In the genomic region with DNA sequence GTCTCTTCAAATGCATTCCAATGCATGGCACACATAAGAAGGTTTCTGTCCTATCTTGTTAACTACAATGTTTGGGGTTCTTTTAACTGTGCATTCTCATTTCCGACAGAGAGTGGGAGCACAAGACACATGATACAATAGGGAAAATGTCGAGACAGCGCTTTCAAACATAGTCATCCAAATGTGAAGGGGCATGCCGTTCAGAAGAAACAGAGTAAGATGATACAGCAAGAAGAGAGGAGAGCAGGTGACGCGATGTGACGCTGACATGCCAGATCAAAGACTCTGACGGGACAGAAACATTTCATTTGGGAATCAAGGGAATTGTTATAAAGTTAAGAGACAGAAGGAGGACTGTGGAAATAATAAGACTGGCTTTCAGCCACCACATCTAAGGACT, we compare ENCODE assay signal across 18 cellular contexts.
"Had no signal": no experiment of that assay in that cellular context is flagged by ENCODE, and none has a peak within 500 bp of the region (broad histone marks: within the 10 kb centered on the region; RNA-seq: fewer than 3 reads in every experiment).

No MANE protein-coding gene starts in this region.

- H3K4me1 ChIP-seq: right atrium auricular region had no signal

- H3K4me1 Mint-ChIP-seq: immature natural killer cell; naive thymus-derived CD4-positive, alpha-beta T cell had no signal

- ATAC-seq: esophagus mucosa; left cardiac atrium; left ventricle myocardium superior; naive thymus-derived CD4-positive, alpha-beta T cell had no signal

- H3K36me3 ChIP-seq: neutrophil, right atrium auricular region had no signal

- H3K27ac Mint-ChIP-seq: immature natural killer cell; naive thymus-derived CD4-positive, alpha-beta T cell; nephron progenitor cell had no signal

- H3K36me3 Mint-ChIP-seq: immature natural killer cell; naive thymus-derived CD4-positive, alpha-beta T cell had no signal

- H3K27ac ChIP-seq: dorsolateral prefrontal cortex, neutrophil, right atrium auricular region had no signal

- H3K9me3 Mint-ChIP-seq: nephron progenitor cell had no signal

- H3K27me3 ChIP-seq: right atrium auricular region had no signal

- H3K9me3 ChIP-seq: neutrophil, right atrium auricular region had no signal

- H3K4me3 ChIP-seq: lung, right atrium auricular region had no signal

- H3K4me3 Mint-ChIP-seq: immature natural killer cell; naive thymus-derived CD4-positive, alpha-beta T cell; nephron progenitor cell had no signal

- DNase-seq: cortex of kidney; dorsolateral prefrontal cortex; effector CD8-positive, alpha-beta T cell; immature natural killer cell; left cardiac atrium; left ventricle myocardium superior; mesendoderm; naive thymus-derived CD4-positive, alpha-beta T cell; nephron progenitor cell; posterior cingulate gyrus; small intestine; stimulated activated CD4-positive, alpha-beta T cell treated with anti-CD3 and anti-CD28 coated beads, Interleukin-12 subunit alpha, Interleukin-12 subunit beta, amount 100 ng/mL, for 4 hours; stimulated activated naive CD4-positive, alpha-beta T cell treated with Interleukin-2 at 50 U/mL for 16 hours; trophoblast cell had no signal
